Comparison of ENCODE assay signal across 22 cellular contexts in genomic region chr17:62911106-62911505, GRCh38.
DNase-seq lines count a peak whose midpoint lies in the region; ATAC-seq and TF ChIP-seq lines count a peak whose summit lies in the region.
"Had no signal": no experiment of that assay in that cellular context is flagged by ENCODE, and none has a peak within 500 bp of the region (broad histone marks: within the 10 kb centered on the region; RNA-seq: fewer than 3 reads in every experiment).

No MANE protein-coding gene starts in this region.

- no peak overlapping the region for H3K4me3 ChIP-seq in AG10803 (ENCODE audit: low read length)
- H3K4me3 ChIP-seq: A549; BLaER1 treated with 17β-estradiol and CSF1 and Interleukin-3, amounts not matched to agents 10 nM and 100 nM; PC-9 had no signal

- DNase-seq in AG10803 (ENCODE audit: low read depth) (peak; percentile 46), DMS 273 (lab: John Stamatoyannopoulos, UW; ENCODE audit: unreplicated experiment) (peak; percentile 74), NCI-H446 (lab: John Stamatoyannopoulos, UW) (peak; percentile 68 to 87), inferior parietal cortex (ENCODE audit: extremely low spot score) (peak; percentile 57), head of caudate nucleus (no peak), T-helper 9 cell (no peak), NCI-H128 (lab: John Stamatoyannopoulos, UW; ENCODE audit: unreplicated experiment) (no peak)
- DNase-seq in stimulated activated naive CD8-positive, alpha-beta T cell treated with anti-CD3 and anti-CD28 coated beads, Interleukin-15, Interleukin-2, amounts not matched to agents 100 U/mL and 50 U/mL, for 24 hours = no peak
- DNase-seq: Caco-2; CD4-positive, alpha-beta memory T cell; DMS153; KBM-7; MM.1S; NCI-H1048; NCI-H146; NCI-H2081; NCI-H69; PC-9; SIG-M5 had no signal

- ATAC-seq in stimulated activated naive CD8-positive, alpha-beta T cell treated with anti-CD3 and anti-CD28 coated beads, Interleukin-15, Interleukin-2, amounts not matched to agents 100 U/mL and 50 U/mL, for 24 hours = no peak
- ATAC-seq: A549, SK-N-SH treated with all-trans-retinoic acid at 6 μM for 48 hours had no signal

- no peak for TF ChIP-seq CTCF in AG10803 (conservative IDR thresholded peaks at IDR 0.05; ENCODE audit: low read length)

- intact Hi-C loops in head of caudate nucleus (cut with DNase I) = no loop called here

Comparison
In these comparisons a context has a peak if more than half of its experiments do, and no peak if none do; other contexts are left out.
1. DNase-seq: peak in AG10803 (single experiment), DMS 273 (single experiment), NCI-H446 (2 of 2) and inferior parietal cortex (single experiment); none in head of caudate nucleus (0 of 42), T-helper 9 cell (single experiment), stimulated activated naive CD8-positive, alpha-beta T cell treated with anti-CD3 and anti-CD28 coated beads, Interleukin-15, Interleukin-2, amounts not matched to agents 100 U/mL and 50 U/mL, for 24 hours (single experiment) and NCI-H128 (single experiment).